In genomic region chr4:119184128-119184527, GRCh38 we compare ENCODE assay signal across 28 cellular contexts. TPM values are rescaled to one million over a fixed set of nuclear protein-coding genes. Genes with fewer than 3 reads are reported as not detected.
"Had no signal": no experiment of that assay in that cellular context is flagged by ENCODE, and none has a peak within 500 bp of the region (broad histone marks: within the 10 kb centered on the region; RNA-seq: fewer than 3 reads in every experiment).

No MANE protein-coding gene starts in this region.

- H3K27ac ChIP-seq: esophagus muscularis mucosa, foreskin keratinocyte, gastroesophageal sphincter, heart right ventricle, ovary, psoas muscle, sigmoid colon, stomach, thyroid gland had no signal

- ATAC-seq: effector memory CD8-positive, alpha-beta T cell; foreskin keratinocyte; gastroesophageal sphincter; left lobe of liver; natural killer cell; psoas muscle; stimulated activated effector memory CD8-positive, alpha-beta T cell treated with anti-CD3 and anti-CD28 coated beads, Interleukin-12 subunit alpha, Interleukin-12 subunit beta, amount 100 ng/mL, for 72 hours had no signal

- H3K36me3 ChIP-seq: gastroesophageal sphincter, ovary, sigmoid colon, stomach, thyroid gland had no signal

- H3K36me3 Mint-ChIP-seq: natural killer cell; stimulated activated effector memory CD8-positive, alpha-beta T cell treated with anti-CD3 and anti-CD28 coated beads, Interleukin-12 subunit alpha, Interleukin-12 subunit beta, amount 100 ng/mL, for 72 hours; type B pancreatic cell had no signal

- H3K9me3 ChIP-seq: esophagus muscularis mucosa, gastroesophageal sphincter, heart right ventricle, ovary, psoas muscle, sigmoid colon, stomach, thyroid gland had no signal

- H3K4me3 Mint-ChIP-seq: effector memory CD8-positive, alpha-beta T cell; natural killer cell; stimulated activated effector memory CD8-positive, alpha-beta T cell treated with anti-CD3 and anti-CD28 coated beads, Interleukin-12 subunit alpha, Interleukin-12 subunit beta, amount 100 ng/mL, for 72 hours; type B pancreatic cell had no signal

- H3K27me3 Mint-ChIP-seq: type B pancreatic cell had no signal

- H3K27me3 ChIP-seq: esophagus muscularis mucosa, foreskin keratinocyte, gastroesophageal sphincter, heart right ventricle, ovary, sigmoid colon, stomach, thyroid gland had no signal

- H3K9me3 Mint-ChIP-seq: effector memory CD8-positive, alpha-beta T cell; natural killer cell; stimulated activated effector memory CD8-positive, alpha-beta T cell treated with anti-CD3 and anti-CD28 coated beads, Interleukin-12 subunit alpha, Interleukin-12 subunit beta, amount 100 ng/mL, for 72 hours; type B pancreatic cell had no signal

- DNase-seq: cortex of kidney; effector memory CD8-positive, alpha-beta T cell; foreskin keratinocyte; heart right ventricle; hippocampal formation; islet precursor cell; kidney glomerular epithelial cell; mesendoderm; midbrain; natural killer cell; occipital lobe; ovary; posterior cingulate gyrus; psoas muscle; right cardiac atrium; sigmoid colon; stimulated activated CD4-positive, alpha-beta T cell treated with anti-CD3 and anti-CD28 coated beads, Interleukin-2, amount 100 ng/mL, for 24 hours; stimulated activated CD4-positive, alpha-beta T cell treated with anti-CD3 and anti-CD28 coated beads, Interleukin-4, amount 100 ng/mL, for 24 hours; stimulated activated naive CD4-positive, alpha-beta T cell treated with Interleukin-2 at 50 U/mL for 16 hours; stomach; thyroid gland had no signal

- H3K4me1 Mint-ChIP-seq: natural killer cell; stimulated activated effector memory CD8-positive, alpha-beta T cell treated with anti-CD3 and anti-CD28 coated beads, Interleukin-12 subunit alpha, Interleukin-12 subunit beta, amount 100 ng/mL, for 72 hours had no signal

- H3K27ac Mint-ChIP-seq: effector memory CD8-positive, alpha-beta T cell; natural killer cell; stimulated activated effector memory CD8-positive, alpha-beta T cell treated with anti-CD3 and anti-CD28 coated beads, Interleukin-12 subunit alpha, Interleukin-12 subunit beta, amount 100 ng/mL, for 72 hours; type B pancreatic cell had no signal

- H3K4me3 ChIP-seq: esophagus muscularis mucosa, gastroesophageal sphincter, heart right ventricle, ovary, psoas muscle, sigmoid colon, stomach, thyroid gland had no signal

- H3K4me1 ChIP-seq: foreskin keratinocyte, psoas muscle, thyroid gland had no signal

RNA-seq across cellular contexts. Expression of gene MYOZ2, which starts 48.5 kb away (rescaled TPM):
- total RNA-seq: foreskin keratinocyte, left lobe of liver, lower leg skin, lung microvascular endothelial cell, natural killer cell, thyroid gland had no signal
